1 cellular context compared by ENCODE assay signal in genomic region chr1:27614625-27615344, GRCh38.
TF ChIP-seq lines count a peak whose summit lies in the region.

No MANE protein-coding gene starts in this region.

TF ChIP-seq in SK-N-SH, 30 proteins besides CTCF, POLR2A, EP300 and RAD21 (continued from another document):
- TF ChIP-seq USF1 (IDR thresholded peaks at IDR 0.05; ENCODE audit: borderline replicate concordance, low read depth) (no peak), ZBTB33 (IDR thresholded peaks at IDR 0.05; ENCODE audit: borderline replicate concordance, low read depth) (no peak), GABPA (IDR thresholded peaks at IDR 0.05; ENCODE audit: low read depth) (no peak), NRF1 (IDR thresholded peaks at IDR 0.05; ENCODE audit: low read depth, low read length) (no peak), NFIC (IDR thresholded peaks at IDR 0.05; ENCODE audit: borderline replicate concordance) (no peak), JUND (IDR thresholded peaks at IDR 0.05) (no peak)
